ENCODE assay signal across 11 cellular contexts in the genomic region with DNA sequence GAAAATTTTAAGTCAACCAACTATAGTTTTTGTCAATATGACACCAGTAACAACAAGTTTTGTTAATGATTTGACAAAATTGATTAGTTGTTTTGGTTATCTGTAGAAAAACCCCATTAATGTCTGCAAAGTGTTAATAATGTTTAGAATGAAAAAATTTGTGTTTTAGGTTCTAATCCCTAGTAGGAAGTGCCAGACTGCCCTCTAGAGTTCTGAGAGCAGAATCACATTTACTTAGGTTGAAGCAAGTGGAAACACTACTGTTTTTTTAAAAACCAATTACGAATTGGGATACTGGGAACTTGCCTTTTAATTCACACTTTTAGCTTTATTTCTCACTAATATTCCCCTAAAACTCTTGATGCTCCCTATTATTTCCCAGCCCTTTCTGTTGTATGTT.
A peak's percentile ranks its signal among the peaks of the same experiment; 100 is the strongest.
DNase-seq lines count a peak whose midpoint lies in the region; ATAC-seq, FAIRE-seq and TF ChIP-seq lines count a peak whose summit lies in the region.
"Had no signal": no experiment of that assay in that cellular context is flagged by ENCODE, and none has a peak within 500 bp of the region (broad histone marks: within the 10 kb centered on the region; RNA-seq: fewer than 3 reads in every experiment).

No MANE protein-coding gene starts in this region.

- in situ Hi-C loops in GM13977 (cut with MboI; ENCODE audit: low pct_unique_long_range_greater_than_20kb, low sequenced_read_pairs, unreplicated experiment) = no loop called here

- FAIRE-seq in A204.1 (lab: Jason Lieb, UNC) = peak; percentile 70

- intact Hi-C loops in naive thymus-derived CD4-positive, alpha-beta T cell (cut with micrococcal nuclease) = no loop called here

- no peaks in the 10 kb centered on the region for H3K36me3 Mint-ChIP-seq in naive thymus-derived CD4-positive, alpha-beta T cell
- H3K36me3 Mint-ChIP-seq: IgD-negative memory B cell had no signal

- H3K27me3 Mint-ChIP-seq in naive thymus-derived CD4-positive, alpha-beta T cell = no peaks in the 10 kb centered on the region
- H3K27me3 Mint-ChIP-seq: IgD-negative memory B cell had no signal

- no peaks in the 10 kb centered on the region for H3K4me1 Mint-ChIP-seq in naive thymus-derived CD4-positive, alpha-beta T cell
- H3K4me1 Mint-ChIP-seq: IgD-negative memory B cell had no signal

- no peaks in the 10 kb centered on the region for H3K27me3 ChIP-seq in naive thymus-derived CD4-positive, alpha-beta T cell (ENCODE audit: control insufficient read depth in 2 of 2, insufficient read depth in 2 of 2, low read length in 2 of 2)

- no peaks in the 10 kb centered on the region for H3K4me1 ChIP-seq in naive thymus-derived CD4-positive, alpha-beta T cell (ENCODE audit: control insufficient read depth in 2 of 2, insufficient read depth in 2 of 2, low read length in 2 of 2)

- H3K36me3 ChIP-seq in naive thymus-derived CD4-positive, alpha-beta T cell (ENCODE audit: control insufficient read depth in 2 of 3, insufficient read depth in 3 of 3, low read length in 3 of 3) = no peaks in the 10 kb centered on the region

- no peak overlapping the region for H3K4me3 Mint-ChIP-seq in naive thymus-derived CD4-positive, alpha-beta T cell
- H3K4me3 Mint-ChIP-seq: IgD-negative memory B cell had no signal

- CTCF ChIA-PET in naive thymus-derived CD4-positive, alpha-beta T cell (lab: Charles Lee) = no interaction called here

- H3K27ac ChIP-seq in naive thymus-derived CD4-positive, alpha-beta T cell (ENCODE audit: low read depth, low read length) = no peak overlapping the region

- H3K27ac Mint-ChIP-seq in naive thymus-derived CD4-positive, alpha-beta T cell = no peak overlapping the region

- DNase-seq in GM13977 (ENCODE audit: low spot score) (peak; percentile 20), NCI-H526 treated with DMSO at 0.1 percent for 48 hours (lab: John Stamatoyannopoulos, UW) (peak; percentile 4), erythroblast (lab: John Stamatoyannopoulos, UW) (peak; percentile 0)
- DNase-seq in naive thymus-derived CD4-positive, alpha-beta T cell = no peak
- DNase-seq: stimulated activated CD8-positive, alpha-beta memory T cell treated with anti-CD3 and anti-CD28 coated beads, Interleukin-4, amount 100 ng/mL, for 48 hours had no signal

- POLR2A ChIA-PET in naive thymus-derived CD4-positive, alpha-beta T cell (lab: Charles Lee) = no interaction called here

- TF ChIP-seq POLR2A in erythroblast (IDR thresholded peaks at IDR 0.05; ENCODE audit: low read length) = no peak

- no peaks in the 10 kb centered on the region for H3K9me3 ChIP-seq in naive thymus-derived CD4-positive, alpha-beta T cell (ENCODE audit: control insufficient read depth in 2 of 3, low read length in 3 of 3)

- no peak overlapping the region for H3K4me3 ChIP-seq in naive thymus-derived CD4-positive, alpha-beta T cell (ENCODE audit: low read length)

- TF ChIP-seq CTCF in GM13977 (IDR thresholded peaks at IDR 0.05; ENCODE audit: extremely low read depth, insufficient read depth, missing control alignments) = peak; percentile 61

- H3K9me3 Mint-ChIP-seq in naive thymus-derived CD4-positive, alpha-beta T cell = peaks cover 0 to 2% (median 0%) of the 10 kb centered on the region in 11 donors

- ATAC-seq in GM21529 (IDR thresholded peaks at IDR 0.05; ENCODE audit: unreplicated experiment) = no peak
- no peak for ATAC-seq in HG03439 (IDR thresholded peaks at IDR 0.05; ENCODE audit: unreplicated experiment)
- no peak for ATAC-seq in HG03097 (IDR thresholded peaks at IDR 0.05; ENCODE audit: low FRiP score, unreplicated experiment)
- no peak for ATAC-seq in naive thymus-derived CD4-positive, alpha-beta T cell
- ATAC-seq: left lobe of liver had no signal

Comparison
In these comparisons a context has a peak if more than half of its experiments do, and no peak if none do; other contexts are left out.
1. DNase-seq: peak in GM13977 (single experiment), NCI-H526 treated with DMSO at 0.1 percent for 48 hours (single experiment) and erythroblast (2 of 2); none in naive thymus-derived CD4-positive, alpha-beta T cell (0 of 9).